8 cellular contexts compared by ENCODE assay signal in the genomic region with DNA sequence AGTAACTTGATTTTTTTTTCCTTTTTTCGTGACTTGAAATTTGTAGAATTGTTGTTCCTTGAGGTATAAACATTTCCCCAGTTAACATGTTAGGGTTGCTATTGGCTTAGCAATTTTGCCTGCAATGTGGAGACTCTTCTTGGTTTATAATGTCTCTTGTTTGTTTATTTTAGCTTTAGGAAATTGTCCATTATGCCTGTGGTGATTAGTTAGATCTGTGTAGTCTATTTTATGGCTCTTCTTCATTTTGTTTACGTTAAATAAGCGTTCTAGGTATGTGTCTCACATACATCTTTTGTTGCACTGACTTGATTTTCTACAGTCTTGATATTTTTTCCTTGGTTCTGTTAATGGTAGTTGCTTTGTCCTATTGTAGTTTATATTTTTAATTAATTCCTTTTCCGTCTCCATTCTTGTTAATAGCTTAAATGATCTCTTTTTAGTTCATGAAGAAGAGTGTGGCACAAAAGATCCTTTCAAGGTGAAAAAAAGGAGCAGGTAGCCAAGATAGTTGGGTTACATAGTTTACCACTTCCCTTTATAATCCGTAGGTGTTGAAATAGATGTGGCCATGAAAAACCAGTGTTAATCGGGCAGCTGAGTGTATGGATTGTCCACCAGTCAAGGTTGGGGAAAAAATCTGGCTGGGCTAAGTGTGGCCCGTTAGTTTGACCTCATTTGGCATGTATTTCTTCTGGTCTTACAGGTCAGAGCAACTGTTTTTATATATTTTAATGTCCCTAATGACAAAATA. TPM values are rescaled to one million over a fixed set of nuclear protein-coding genes. Genes with fewer than 3 reads are reported as not detected.
DNase-seq lines count a peak whose midpoint lies in the region; TF ChIP-seq lines count a peak whose summit lies in the region.

No MANE protein-coding gene starts in this region.

- no peaks in the 10 kb centered on the region for H3K9me3 ChIP-seq in right atrium auricular region
- no peaks in the 10 kb centered on the region for H3K9me3 ChIP-seq in subcutaneous abdominal adipose tissue (ENCODE audit: control insufficient read depth in 5 of 5, low read length in 5 of 5)

- peak overlapping the region; percentile 69 for H3K4me3 Mint-ChIP-seq in T-helper 1 cell treated with Interleukin-12 subunit alpha and Interleukin-12 subunit beta and Interleukin-4 antibody, amounts not matched to agents 30 μg/mL and 1 μg/mL, for 36 hours

- peak overlapping the region in 4 of 5 donors; percentile 19 to 59 (median 44) for H3K9ac ChIP-seq in subcutaneous abdominal adipose tissue (ENCODE audit: low read length in 5 of 5)

- H3K36me3 Mint-ChIP-seq in T-helper 1 cell treated with Interleukin-12 subunit alpha and Interleukin-12 subunit beta and Interleukin-4 antibody, amounts not matched to agents 30 μg/mL and 1 μg/mL, for 36 hours (ENCODE audit: low read depth): peaks cover 12% of the 10 kb centered on the region

- H3K36me3 ChIP-seq in right atrium auricular region (no peaks in the 10 kb centered on the region), subcutaneous abdominal adipose tissue (ENCODE audit: control insufficient read depth in 5 of 5, insufficient read depth in 5 of 5, low read length in 5 of 5) (no peaks in the 10 kb centered on the region)

- H3K27ac ChIP-seq in right atrium auricular region: peak overlapping the region; percentile 78 to 91
- H3K27ac ChIP-seq in subcutaneous abdominal adipose tissue (ENCODE audit: low read depth, low read length): peak overlapping the region; percentile 91

- peak overlapping the region; percentile 91 for H3K27ac Mint-ChIP-seq in T-helper 1 cell treated with Interleukin-12 subunit alpha and Interleukin-12 subunit beta and Interleukin-4 antibody, amounts not matched to agents 30 μg/mL and 1 μg/mL, for 36 hours

- no peaks in the 10 kb centered on the region for H3K27me3 ChIP-seq in right atrium auricular region
- no peaks in the 10 kb centered on the region for H3K27me3 ChIP-seq in subcutaneous abdominal adipose tissue (ENCODE audit: control insufficient read depth in 5 of 5, insufficient read depth in 4 of 5, low read length in 5 of 5)

- H3K4me1 ChIP-seq in right atrium auricular region (peaks cover 0 to 76% of the 10 kb centered on the region in 2 donors), subcutaneous abdominal adipose tissue (ENCODE audit: control insufficient read depth in 5 of 5, insufficient read depth in 5 of 5, low read length in 5 of 5) (peaks cover 15 to 60% (median 55%) of the 10 kb centered on the region in 5 donors)

- H3K9me3 Mint-ChIP-seq in T-helper 1 cell treated with Interleukin-12 subunit alpha and Interleukin-12 subunit beta and Interleukin-4 antibody, amounts not matched to agents 30 μg/mL and 1 μg/mL, for 36 hours: no peaks in the 10 kb centered on the region

- H3K4me3 ChIP-seq in right atrium auricular region: no peak overlapping the region
- peak overlapping the region in 4 of 5 donors; percentile 28 to 56 (median 34) for H3K4me3 ChIP-seq in subcutaneous abdominal adipose tissue (ENCODE audit: low read depth in 1 of 5, low read length in 5 of 5)

- no peaks in the 10 kb centered on the region for H3K27me3 Mint-ChIP-seq in T-helper 1 cell treated with Interleukin-12 subunit alpha and Interleukin-12 subunit beta and Interleukin-4 antibody, amounts not matched to agents 30 μg/mL and 1 μg/mL, for 36 hours (ENCODE audit: low read depth)

- peaks cover 45% of the 10 kb centered on the region for H3K4me1 Mint-ChIP-seq in T-helper 1 cell treated with Interleukin-12 subunit alpha and Interleukin-12 subunit beta and Interleukin-4 antibody, amounts not matched to agents 30 μg/mL and 1 μg/mL, for 36 hours (ENCODE audit: low read depth)

- no peak for TF ChIP-seq CTCF in right atrium auricular region (IDR thresholded peaks at IDR 0.05)

- no peak for DNase-seq in T-helper 1 cell
- DNase-seq in SKM-1 treated with dmso at 0.1 percent for 144 hours (lab: John Stamatoyannopoulos, UW; ENCODE audit: unreplicated experiment): peak; percentile 47
- no peak for DNase-seq in right atrium auricular region (ENCODE audit: low spot score)
- no peak for DNase-seq in DMS 273 (lab: John Stamatoyannopoulos, UW; ENCODE audit: unreplicated experiment)
- DNase-seq in anterior cingulate cortex (lab: John Stamatoyannopoulos, UW): no peak
- no peak for DNase-seq in NCI-H69 (lab: John Stamatoyannopoulos, UW)

RNA-seq across cellular contexts. Expression of a gene that starts 12.1 kb away (rescaled TPM):
- total RNA-seq in right atrium auricular region: 10 to 100 TPM; 56.5 to 96.3 TPM

RNA-seq across cellular contexts. Expression of a gene that starts 48.1 kb away (rescaled TPM):
- total RNA-seq in right atrium auricular region: 1 to 10 TPM; 3.7 to 4.3 TPM

Comparison
In these comparisons a context has a peak if more than half of its experiments do, and no peak if none do; other contexts are left out.
1. H3K4me3 ChIP-seq: peak in subcutaneous abdominal adipose tissue (4 of 5); none in right atrium auricular region (0 of 2).